In genomic region chr4:26086621-26087068, GRCh38 we compare ENCODE assay signal across 20 cellular contexts.
DNase-seq lines count a peak whose midpoint lies in the region; ATAC-seq, FAIRE-seq and TF ChIP-seq lines count a peak whose summit lies in the region.
"Had no signal": no experiment of that assay in that cellular context is flagged by ENCODE, and none has a peak within 500 bp of the region (broad histone marks: within the 10 kb centered on the region; RNA-seq: fewer than 3 reads in every experiment).

No MANE protein-coding gene starts in this region.

- H3K4me3 ChIP-seq in right atrium auricular region (no peak overlapping the region), esophagus squamous epithelium (no peak overlapping the region), heart right ventricle (no peak overlapping the region), uterus (no peak overlapping the region), kidney (ENCODE audit: low read length in 2 of 2) (no peak overlapping the region)
- H3K4me3 ChIP-seq: A549, skin epidermis, tibial nerve had no signal

- no peak for FAIRE-seq in kidney (lab: Jason Lieb, UNC)
- FAIRE-seq: A549, frontal cortex had no signal

- TF ChIP-seq CTCF in right atrium auricular region (IDR thresholded peaks at IDR 0.05) = no peak
- TF ChIP-seq CTCF in esophagus squamous epithelium (IDR thresholded peaks at IDR 0.05) = no peak
- TF ChIP-seq CTCF in heart right ventricle (IDR thresholded peaks at IDR 0.05) = no peak
- TF ChIP-seq CTCF in uterus (IDR thresholded peaks at IDR 0.05) = no peak
- TF ChIP-seq CTCF in kidney (IDR thresholded peaks at IDR 0.05; ENCODE audit: borderline replicate concordance, extremely low read depth, insufficient read depth) = no peak

- DNase-seq in Right ventricle myocardium inferior (ENCODE audit: missing footprints) = no peak
- no peak for DNase-seq in right atrium auricular region (ENCODE audit: low spot score)
- no peak for DNase-seq in esophagus squamous epithelium (lab: John Stamatoyannopoulos, UW)
- DNase-seq in heart right ventricle = no peak
- no peak for DNase-seq in uterus
- DNase-seq in ureter (ENCODE audit: low spot score) = no peak
- no peak for DNase-seq in NCI-H146 (lab: John Stamatoyannopoulos, UW)
- no peak for DNase-seq in kidney
- DNase-seq: activated CD4-positive, alpha-beta T cell treated with anti-CD3 and anti-CD28 coated beads, Interleukin-2, amount 50 U/mL, for 1 hour; cerebellar nuclear complex; hippocampal formation; naive B cell; NCI-H1417 treated with DMSO at 0.1 percent for 48 hours; occipital lobe had no signal

- H3K27ac ChIP-seq in right atrium auricular region (no peak overlapping the region), esophagus squamous epithelium (peak overlapping the region in 3 of 4 donors; percentile 13 to 71 (median 23)), heart right ventricle (no peak overlapping the region), uterus (peak overlapping the region; percentile 5 to 57), kidney (ENCODE audit: low read depth in 2 of 2, low read length in 2 of 2) (no peak overlapping the region)
- H3K27ac ChIP-seq: A549, KMS-11 had no signal

- H3K9me3 ChIP-seq in right atrium auricular region (peaks cover 6 to 19% of the 10 kb centered on the region in 2 donors), esophagus squamous epithelium (peaks cover 0 to 13% (median 9%) of the 10 kb centered on the region in 3 donors), heart right ventricle (peaks cover 0 to 25% (median 13%) of the 10 kb centered on the region in 11 donors), uterus (peaks cover 0 to 6% of the 10 kb centered on the region in 2 donors), kidney (ENCODE audit: control insufficient read depth in 1 of 2, low read length in 2 of 2) (peaks cover 3 to 8% of the 10 kb centered on the region in 2 donors)
- H3K9me3 ChIP-seq: A549 had no signal

- no peak overlapping the region for H3K9ac ChIP-seq in kidney (ENCODE audit: low read length in 2 of 2)
- H3K9ac ChIP-seq: KMS-11 had no signal

- H3K27me3 ChIP-seq in right atrium auricular region (no peaks in the 10 kb centered on the region), esophagus squamous epithelium (peaks cover 0 to 44% (median 0%) of the 10 kb centered on the region in 4 donors), heart right ventricle (peaks cover 0 to 4% (median 0%) of the 10 kb centered on the region in 7 donors), uterus (no peaks in the 10 kb centered on the region)
- H3K27me3 ChIP-seq: tibial nerve had no signal

- H3K4me1 ChIP-seq in right atrium auricular region (peaks cover 0 to 25% of the 10 kb centered on the region in 2 donors), esophagus squamous epithelium (peaks cover 0 to 48% (median 47%) of the 10 kb centered on the region in 3 donors), heart right ventricle (peaks cover 0 to 42% (median 7%) of the 10 kb centered on the region in 9 donors), uterus (no peaks in the 10 kb centered on the region), kidney (ENCODE audit: control insufficient read depth in 1 of 2, insufficient read depth in 1 of 2, low read depth in 1 of 2, low read length in 2 of 2) (no peaks in the 10 kb centered on the region)
- H3K4me1 ChIP-seq: A549 had no signal

- ATAC-seq in Right ventricle myocardium inferior = peak; percentile 79
- ATAC-seq in heart right ventricle = peak in 6 of 8 donors; percentile 23 to 79 (median 62)
- ATAC-seq: A549; activated naive CD4-positive, alpha-beta T cell treated with anti-CD3 and anti-CD28 coated beads, Interleukin-2, amount 50 U/mL, for 72 hours had no signal

- TF ChIP-seq POLR2A in esophagus squamous epithelium (IDR thresholded peaks at IDR 0.05) (no peak), uterus (IDR thresholded peaks at IDR 0.05) (no peak)

- intact Hi-C loops in Right ventricle myocardium inferior (cut with DNase I) (loop anchor here (5.0 kb wide), 1 partner anchor 121 kb away; no protein-coding TSS in a partner anchor), esophagus squamous epithelium (cut with DNase I) (loop anchor here (10.0 kb wide), 1 partner anchor 238 kb away; the partner anchor contains the start of gene RBPJ), heart right ventricle (cut with DNase I) (loop anchor here in 7 of 10 donors (10.0 kb wide), 5 partner anchors 172 to 318 kb away; partner anchors contain the start of genes RBPJ (in 4 of the 7) and SMIM20 (in 1 of the 7)), uterus (cut with DNase I; ENCODE audit: low total_unique reads) (no loop called here), kidney (cut with DNase I) (no loop called here)

- WGBS in esophagus squamous epithelium, 2 donors = 76 to 86% methylated on average over 4 of the region's 4 CpGs
- 56 to 59% methylated on average over 4 of the region's 4 CpGs for WGBS in heart right ventricle, 2 donors

- no peaks in the 10 kb centered on the region for H3K36me3 ChIP-seq in right atrium auricular region
- no peaks in the 10 kb centered on the region for H3K36me3 ChIP-seq in esophagus squamous epithelium
- no peaks in the 10 kb centered on the region for H3K36me3 ChIP-seq in heart right ventricle
- no peaks in the 10 kb centered on the region for H3K36me3 ChIP-seq in uterus
- no peaks in the 10 kb centered on the region for H3K36me3 ChIP-seq in kidney (ENCODE audit: control insufficient read depth in 1 of 2, insufficient read depth in 2 of 2, low read length in 2 of 2)
- H3K36me3 ChIP-seq: tibial nerve had no signal

Comparison
In these comparisons a context has a peak if more than half of its experiments do, and no peak if none do; other contexts are left out.
1. H3K27ac ChIP-seq: peak in esophagus squamous epithelium (3 of 4) and uterus (2 of 2); none in right atrium auricular region (0 of 2), heart right ventricle (0 of 10) and kidney (0 of 2).
2. intact Hi-C loops: an anchor here in Right ventricle myocardium inferior (5.0 kb wide), esophagus squamous epithelium (10.0 kb wide) and heart right ventricle (10.0 kb wide); none called in uterus and kidney.